Comparison of ENCODE assay signal across 8 cellular contexts in the genomic region with DNA sequence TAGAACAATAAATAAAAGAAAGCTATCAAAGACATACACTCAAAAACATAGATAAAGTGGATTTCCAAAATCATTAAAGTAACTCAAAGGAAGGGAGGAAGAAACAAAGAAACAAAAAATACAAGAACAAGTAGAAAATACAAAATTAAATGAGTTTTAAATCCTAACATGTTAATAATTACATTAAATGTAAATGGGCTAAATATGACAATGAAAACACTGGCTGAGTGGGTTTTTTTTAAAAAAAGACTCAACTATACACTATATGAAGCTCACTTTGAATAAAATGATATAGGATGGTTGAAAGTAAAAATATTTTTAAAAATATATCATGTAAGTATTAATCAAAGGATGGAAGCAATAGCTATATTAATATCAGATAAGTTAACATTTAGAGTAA.
"Had no signal": no experiment of that assay in that cellular context is flagged by ENCODE, and none has a peak within 500 bp of the region (broad histone marks: within the 10 kb centered on the region; RNA-seq: fewer than 3 reads in every experiment).

No MANE protein-coding gene starts in this region.

- H3K4me2 ChIP-seq: KMS-11 had no signal

- FAIRE-seq: HepG2, HTR-8/SVneo had no signal

- DNase-seq: IMR-90, Karpas-422, KBM-7, KG1 had no signal

- H3K9ac ChIP-seq: KMS-11 had no signal

- ATAC-seq: HepG2 had no signal

- H3K27ac ChIP-seq: HL-60, KMS-11 had no signal
